ENCODE assay signal across 8 cellular contexts in the genomic region with DNA sequence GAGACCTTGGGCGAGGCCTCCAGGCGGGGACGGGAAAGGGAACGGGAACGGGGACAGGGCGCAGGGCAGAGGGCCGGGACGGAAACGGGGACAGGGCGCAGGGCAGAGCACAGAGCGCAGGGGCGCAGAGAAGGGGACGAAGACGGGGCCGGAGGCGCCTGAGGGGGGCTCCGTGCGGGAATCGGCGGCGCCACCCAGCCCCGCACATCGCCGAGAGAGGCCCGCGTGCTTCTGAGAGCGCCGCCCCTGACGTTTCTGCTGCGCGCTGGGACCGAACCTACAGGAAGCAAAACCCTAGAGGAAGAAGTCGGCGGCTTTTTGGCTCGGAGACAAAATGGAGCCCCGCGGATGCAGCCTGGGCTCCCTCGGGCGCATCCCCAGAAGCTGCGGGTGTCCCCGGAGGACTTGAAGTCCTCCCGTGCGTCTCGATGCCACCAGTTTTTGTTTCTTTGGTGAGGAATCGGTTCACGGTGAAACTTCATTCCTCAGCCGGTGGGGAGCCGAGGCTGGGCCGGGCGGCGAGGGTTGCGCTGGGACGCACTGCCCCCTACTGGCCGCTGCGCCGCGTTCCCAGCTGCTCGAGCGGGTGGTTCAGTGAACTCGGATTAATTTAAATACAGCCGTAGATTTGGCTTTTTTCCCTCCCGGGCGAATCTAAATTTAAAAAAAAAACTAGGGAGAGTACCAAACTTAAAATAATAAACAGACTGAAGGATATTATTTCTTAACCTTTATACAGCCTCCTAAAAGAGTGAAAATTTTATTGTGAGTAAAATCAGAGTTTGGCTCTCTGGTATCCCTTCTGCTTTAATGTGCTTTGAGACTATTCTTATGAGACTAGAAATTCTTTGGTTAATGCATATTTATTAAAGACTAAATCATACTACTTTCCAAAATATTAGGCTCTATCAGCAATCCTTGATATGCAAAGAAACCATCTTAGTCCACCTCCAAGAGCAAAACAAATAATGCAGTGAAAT.
DNase-seq lines count a peak whose midpoint lies in the region; ATAC-seq, FAIRE-seq and TF ChIP-seq lines count a peak whose summit lies in the region.

No MANE protein-coding gene starts in this region.

- CTCF ChIA-PET in HepG2 (lab: Yijun Ruan, JAX; ENCODE audit: low intra/inter-chr PET ratio, low total read pairs), result interaction anchor here (1.0 kb wide), 1 partner anchor 1507 kb away, joined by 3 read pairs; no protein-coding TSS in a partner anchor

- H3K4me3 ChIP-seq in HepG2 (replicated peaks in 1 of 3; ENCODE audit: insufficient read depth in 1 of 3, low read depth in 2 of 3, low read length in 3 of 3), result peak overlapping the region; percentile 53 to 75 (median 62); a peak in 5 of 6 replicates

- H3K79me2 ChIP-seq in HepG2 (ENCODE audit: insufficient read depth, low read length), result no peaks in the 10 kb centered on the region

- H3K27me3 ChIP-seq in HepG2 (ENCODE audit: control insufficient read depth in 1 of 2, insufficient read depth in 2 of 2, low read length in 2 of 2), result peaks cover 0 to 6% of the 10 kb centered on the region in 2 experiments; a peak in 2 of 5 replicates

- TF ChIP-seq EP300 in HepG2 (IDR thresholded peaks at IDR 0.05; ENCODE audit: low read depth in 2 of 2, low read length in 2 of 2) (no peak), HepG2 (CRISPR knock-in tag; IDR thresholded peaks at IDR 0.05; ENCODE audit: borderline replicate concordance) (no peak)

- H3K9ac ChIP-seq in HepG2 (ENCODE audit: insufficient read depth, low read depth, low read length), result peak overlapping the region; percentile 55; the same call in 1 of the 2 replicates

- BruUV-seq in HepG2 (replicated peaks; lab: Mats Ljungman, UMichigan), result no TSS peak

- peak; percentile 89 for ATAC-seq in HG02852 (IDR thresholded peaks at IDR 0.05; ENCODE audit: unreplicated experiment)
- ATAC-seq in HepG2, result peak; percentile 99

- peak overlapping the region; percentile 81 for H2AFZ ChIP-seq in HepG2 (ENCODE audit: low read length)

- POLR2A ChIA-PET in HepG2 (lab: Yijun Ruan, JAX), result no interaction called here

- TF ChIP-seq CTCF in 22Rv1 (IDR thresholded peaks at IDR 0.05), result peak; percentile 96
- TF ChIP-seq CTCF in GM12874 (IDR thresholded peaks at IDR 0.05; ENCODE audit: insufficient read depth, low read depth, low read length), result peak; percentile 92
- peak; percentile 88 for TF ChIP-seq CTCF in HepG2 (CRISPR knock-in tag; IDR thresholded peaks at IDR 0.05)

- H3K9me3 ChIP-seq in HepG2 (ENCODE audit: low read length), result no peaks in the 10 kb centered on the region

- no peak for FAIRE-seq in HepG2 (lab: Jason Lieb, UNC)

- WGBS in HepG2 (ENCODE audit: low lambda C conversion rate), result 35% methylated on average over 43 of the region's 63 CpGs

- H3K4me2 ChIP-seq in HepG2 (ENCODE audit: low read depth, low read length), result peak overlapping the region; percentile 87

- peaks cover 6% of the 10 kb centered on the region; the same call in 1 of the 2 replicates for H3K4me1 ChIP-seq in HepG2 (ENCODE audit: insufficient read depth, low read length)

- TF ChIP-seq RAD21 in HepG2 (CRISPR knock-in tag; IDR thresholded peaks at IDR 0.05), result peak; percentile 61

- H3K36me3 ChIP-seq in HepG2 (replicated peaks in 1 of 2; ENCODE audit: control insufficient read depth in 1 of 2, insufficient read depth in 2 of 2, low read length in 2 of 2), result no peaks in the 10 kb centered on the region

- no peaks in the 10 kb centered on the region for H4K20me1 ChIP-seq in HepG2 (ENCODE audit: insufficient read depth, low read length)

- H3K27ac ChIP-seq in 22Rv1, result peak overlapping the region; percentile 46
- H3K27ac ChIP-seq in HepG2 (ENCODE audit: extremely low read length, insufficient read depth, low read length), result no peak overlapping the region

- DNase-seq in NCI-H1694 (lab: John Stamatoyannopoulos, UW) (peak; percentile 78), dermis blood vessel endothelial cell (peak; percentile 91), HepG2 (ENCODE audit: low spot score) (no peak)
- peak; percentile 55 for DNase-seq in activated CD4-positive, alpha-beta T cell treated with anti-CD3 and anti-CD28 coated beads, Interleukin-2, amount 50 U/mL, for 1 hour
- peak; percentile 71 to 81 for DNase-seq in stimulated activated CD4-positive, alpha-beta T cell treated with anti-CD3 and anti-CD28 coated beads, Interleukin-2, amount 100 ng/mL, for 24 hours

- no peak for TF ChIP-seq POLR2A in HepG2 (IDR thresholded peaks at IDR 0.05; ENCODE audit: insufficient read depth in 1 of 2, low read depth in 2 of 2, low read length in 2 of 2)

- intact Hi-C loops in HepG2 (cut with micrococcal nuclease; ENCODE audit: unreplicated experiment), result loop anchor here (1.0 to 10.0 kb wide), 4 partner anchors 206 to 833 kb away; partner anchors contain the start of gene EFNB2

- in situ Hi-C loops in HepG2 (cut with HindIII; ENCODE audit: extremely low pct_ligation_motif_present, low pct_unique_long_range_greater_than_20kb), result no loop called here

TF ChIP-seq in HepG2, 621 proteins besides CTCF, POLR2A, EP300 and RAD21 (continues in another document):
- no peak for TF ChIP-seq GLI4 (CRISPR knock-in tag; IDR thresholded peaks at IDR 0.05; ENCODE audit: borderline replicate concordance)
- no peak for TF ChIP-seq ZNF468 (CRISPR knock-in tag; IDR thresholded peaks at IDR 0.05)
- no peak for TF ChIP-seq SP5 (CRISPR knock-in tag; IDR thresholded peaks at IDR 0.05; ENCODE audit: borderline replicate concordance, low read depth)
- TF ChIP-seq GABPB1 (CRISPR knock-in tag; IDR thresholded peaks at IDR 0.05), result peak; percentile 55; the same call in 1 of the 2 replicates
- TF ChIP-seq ZNF230 (CRISPR knock-in tag; IDR thresholded peaks at IDR 0.05), result 0 out of 2 replicates have a peak, but pooled peaks have one; percentile 47
- no peak for TF ChIP-seq KLF11 (CRISPR knock-in tag; IDR thresholded peaks at IDR 0.05)
- TF ChIP-seq, protein P1, sequence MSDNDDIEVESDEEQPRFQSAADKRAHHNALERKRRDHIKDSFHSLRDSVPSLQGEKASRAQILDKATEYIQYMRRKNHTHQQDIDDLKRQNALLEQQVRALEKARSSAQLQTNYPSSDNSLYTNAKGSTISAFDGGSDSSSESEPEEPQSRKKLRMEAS (IDR thresholded peaks at IDR 0.05), result no peak
- 0 out of 2 replicates have a peak, but pooled peaks have one; percentile 37 for TF ChIP-seq BORCS8-MEF2B (CRISPR knock-in tag; IDR thresholded peaks at IDR 0.05)
- 0 out of 2 replicates have a peak, but pooled peaks have one; percentile 17 for TF ChIP-seq ERF (CRISPR knock-in tag; IDR thresholded peaks at IDR 0.05)
- TF ChIP-seq, protein P2, sequence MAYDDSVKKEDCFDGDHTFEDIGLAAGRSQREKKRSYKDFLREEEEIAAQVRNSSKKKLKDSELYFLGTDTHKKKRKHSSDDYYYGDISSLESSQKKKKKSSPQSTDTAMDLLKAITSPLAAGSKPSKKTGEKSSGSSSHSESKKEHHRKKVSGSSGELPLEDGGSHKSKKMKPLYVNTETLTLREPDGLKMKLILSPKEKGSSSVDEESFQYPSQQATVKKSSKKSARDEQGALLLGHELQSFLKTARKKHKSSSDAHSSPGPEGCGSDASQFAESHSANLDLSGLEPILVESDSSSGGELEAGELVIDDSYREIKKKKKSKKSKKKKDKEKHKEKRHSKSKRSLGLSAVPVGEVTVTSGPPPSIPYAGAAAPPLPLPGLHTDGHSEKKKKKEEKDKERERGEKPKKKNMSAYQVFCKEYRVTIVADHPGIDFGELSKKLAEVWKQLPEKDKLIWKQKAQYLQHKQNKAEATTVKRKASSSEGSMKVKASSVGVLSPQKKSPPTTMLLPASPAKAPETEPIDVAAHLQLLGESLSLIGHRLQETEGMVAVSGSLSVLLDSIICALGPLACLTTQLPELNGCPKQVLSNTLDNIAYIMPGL (CRISPR knock-in tag; IDR thresholded peaks at IDR 0.05; ENCODE audit: borderline replicate concordance in 1 of 2, low read depth in 1 of 2), result peak; percentile 58 to 68; a peak in 3 of 4 replicates
- TF ChIP-seq, protein P3, sequence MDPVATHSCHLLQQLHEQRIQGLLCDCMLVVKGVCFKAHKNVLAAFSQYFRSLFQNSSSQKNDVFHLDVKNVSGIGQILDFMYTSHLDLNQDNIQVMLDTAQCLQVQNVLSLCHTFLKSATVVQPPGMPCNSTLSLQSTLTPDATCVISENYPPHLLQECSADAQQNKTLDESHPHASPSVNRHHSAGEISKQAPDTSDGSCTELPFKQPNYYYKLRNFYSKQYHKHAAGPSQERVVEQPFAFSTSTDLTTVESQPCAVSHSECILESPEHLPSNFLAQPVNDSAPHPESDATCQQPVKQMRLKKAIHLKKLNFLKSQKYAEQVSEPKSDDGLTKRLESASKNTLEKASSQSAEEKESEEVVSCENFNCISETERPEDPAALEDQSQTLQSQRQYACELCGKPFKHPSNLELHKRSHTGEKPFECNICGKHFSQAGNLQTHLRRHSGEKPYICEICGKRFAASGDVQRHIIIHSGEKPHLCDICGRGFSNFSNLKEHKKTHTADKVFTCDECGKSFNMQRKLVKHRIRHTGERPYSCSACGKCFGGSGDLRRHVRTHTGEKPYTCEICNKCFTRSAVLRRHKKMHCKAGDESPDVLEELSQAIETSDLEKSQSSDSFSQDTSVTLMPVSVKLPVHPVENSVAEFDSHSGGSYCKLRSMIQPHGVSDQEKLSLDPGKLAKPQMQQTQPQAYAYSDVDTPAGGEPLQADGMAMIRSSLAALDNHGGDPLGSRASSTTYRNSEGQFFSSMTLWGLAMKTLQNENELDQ (CRISPR knock-in tag; IDR thresholded peaks at IDR 0.05; ENCODE audit: borderline replicate concordance), result no peak
- no peak for TF ChIP-seq CCAR2 (optimal IDR thresholded peaks at IDR 0.05; ENCODE audit: low read depth, low read length)
- TF ChIP-seq MTF1 (CRISPR knock-in tag; IDR thresholded peaks at IDR 0.05), result no peak
- TF ChIP-seq RXRA (CRISPR knock-in tag; IDR thresholded peaks at IDR 0.05), result 0 out of 2 replicates have a peak, but pooled peaks have one; percentile 11
- no peak for TF ChIP-seq SMARCE1 (IDR thresholded peaks at IDR 0.05; ENCODE audit: borderline replicate concordance)
- no peak for TF ChIP-seq HDAC1 (CRISPR knock-in tag; IDR thresholded peaks at IDR 0.05)
- TF ChIP-seq, protein P4, sequence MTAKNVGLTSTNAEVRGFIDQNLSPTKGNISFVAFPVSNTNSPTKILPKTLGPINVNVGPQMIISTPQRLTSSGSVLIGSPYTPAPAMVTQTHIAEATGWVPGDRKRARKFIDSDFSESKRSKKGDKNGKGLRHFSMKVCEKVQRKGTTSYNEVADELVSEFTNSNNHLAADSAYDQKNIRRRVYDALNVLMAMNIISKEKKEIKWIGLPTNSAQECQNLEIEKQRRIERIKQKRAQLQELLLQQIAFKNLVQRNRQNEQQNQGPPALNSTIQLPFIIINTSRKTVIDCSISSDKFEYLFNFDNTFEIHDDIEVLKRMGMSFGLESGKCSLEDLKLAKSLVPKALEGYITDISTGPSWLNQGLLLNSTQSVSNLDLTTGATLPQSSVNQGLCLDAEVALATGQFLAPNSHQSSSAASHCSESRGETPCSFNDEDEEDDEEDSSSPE (CRISPR knock-in tag; IDR thresholded peaks at IDR 0.05), result 0 out of 2 replicates have a peak, but pooled peaks have one; percentile 14
